In the genomic region with DNA sequence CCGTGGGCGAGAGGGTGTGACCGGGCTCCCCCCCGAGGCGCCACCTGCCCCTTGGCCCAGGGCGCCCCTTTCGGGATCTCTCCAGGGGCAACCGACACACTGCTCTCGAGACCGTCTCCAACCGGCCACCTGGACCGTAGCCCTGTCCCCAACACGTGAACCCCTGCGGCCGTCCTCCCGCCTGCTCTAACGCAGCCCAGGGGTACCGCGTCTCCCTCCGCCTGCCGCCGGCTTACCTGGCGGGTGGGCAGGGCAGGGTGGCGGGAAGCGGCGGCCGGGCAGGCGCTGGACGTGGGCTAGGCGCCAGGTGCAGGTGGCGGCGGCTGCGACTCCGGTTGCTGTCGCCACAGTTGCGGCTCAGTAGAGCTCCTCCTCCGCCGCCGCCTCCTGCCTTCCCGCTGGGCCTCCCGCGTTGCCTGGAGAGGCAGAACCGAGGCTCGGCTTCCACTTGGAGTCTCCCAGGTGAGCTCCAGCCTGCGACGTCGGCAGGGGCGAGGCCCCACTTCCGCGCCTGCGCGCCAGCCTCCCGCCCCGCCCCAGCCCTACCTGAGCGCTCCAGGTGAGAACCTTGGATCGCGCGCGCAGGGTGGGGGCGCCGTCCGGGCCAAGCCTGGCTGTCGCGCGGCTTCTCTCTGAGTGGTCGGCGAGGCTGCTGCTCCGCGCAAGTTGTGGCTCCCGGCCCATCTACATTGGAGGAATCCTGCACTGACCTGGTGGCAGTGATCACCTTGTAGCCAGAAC, we compare ENCODE assay signal across 2 cellular contexts.
TF ChIP-seq lines count a peak whose summit lies in the region.

A gene (minus strand): TSS at position 469 of the 741 bp plus-strand sequence. CDS start 23,547 bp downstream, outside the sequence.

TF ChIP-seq in IMR-90, 13 proteins besides CTCF, POLR2A, EP300 and RAD21:
- no peak for TF ChIP-seq MAZ (IDR thresholded peaks at IDR 0.05; ENCODE audit: borderline replicate concordance, low read depth, low read length)
- TF ChIP-seq RCOR1 (IDR thresholded peaks at IDR 0.05; ENCODE audit: insufficient replicate concordance, low read length), result no peak
- no peak for TF ChIP-seq CHD1 (IDR thresholded peaks at IDR 0.05; ENCODE audit: low read depth, low read length)
- no peak for TF ChIP-seq BHLHE40 (IDR thresholded peaks at IDR 0.05; ENCODE audit: low read depth, low read length)
- no peak for TF ChIP-seq CEBPB (IDR thresholded peaks at IDR 0.05; ENCODE audit: low read depth, low read length)
- no peak for TF ChIP-seq NFE2L2 (IDR thresholded peaks at IDR 0.05; ENCODE audit: low read depth, low read length)
- TF ChIP-seq MAFK (IDR thresholded peaks at IDR 0.05; ENCODE audit: low read depth, low read length), result no peak
- no peak for TF ChIP-seq RFX5 (IDR thresholded peaks at IDR 0.05; ENCODE audit: low read depth, low read length)
- TF ChIP-seq, protein P1, sequence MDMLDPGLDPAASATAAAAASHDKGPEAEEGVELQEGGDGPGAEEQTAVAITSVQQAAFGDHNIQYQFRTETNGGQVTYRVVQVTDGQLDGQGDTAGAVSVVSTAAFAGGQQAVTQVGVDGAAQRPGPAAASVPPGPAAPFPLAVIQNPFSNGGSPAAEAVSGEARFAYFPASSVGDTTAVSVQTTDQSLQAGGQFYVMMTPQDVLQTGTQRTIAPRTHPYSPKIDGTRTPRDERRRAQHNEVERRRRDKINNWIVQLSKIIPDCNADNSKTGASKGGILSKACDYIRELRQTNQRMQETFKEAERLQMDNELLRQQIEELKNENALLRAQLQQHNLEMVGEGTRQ (IDR thresholded peaks at IDR 0.05; ENCODE audit: low read depth, low read length), result no peak
- TF ChIP-seq SMC3 (IDR thresholded peaks at IDR 0.05; ENCODE audit: low read depth, low read length), result no peak
- TF ChIP-seq, protein P2, sequence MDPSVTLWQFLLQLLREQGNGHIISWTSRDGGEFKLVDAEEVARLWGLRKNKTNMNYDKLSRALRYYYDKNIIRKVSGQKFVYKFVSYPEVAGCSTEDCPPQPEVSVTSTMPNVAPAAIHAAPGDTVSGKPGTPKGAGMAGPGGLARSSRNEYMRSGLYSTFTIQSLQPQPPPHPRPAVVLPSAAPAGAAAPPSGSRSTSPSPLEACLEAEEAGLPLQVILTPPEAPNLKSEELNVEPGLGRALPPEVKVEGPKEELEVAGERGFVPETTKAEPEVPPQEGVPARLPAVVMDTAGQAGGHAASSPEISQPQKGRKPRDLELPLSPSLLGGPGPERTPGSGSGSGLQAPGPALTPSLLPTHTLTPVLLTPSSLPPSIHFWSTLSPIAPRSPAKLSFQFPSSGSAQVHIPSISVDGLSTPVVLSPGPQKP (IDR thresholded peaks at IDR 0.05; ENCODE audit: borderline replicate concordance, low read depth, low read length), result no peak
- no peak for TF ChIP-seq FOS (IDR thresholded peaks at IDR 0.05; ENCODE audit: low read depth, low read length)
- TF ChIP-seq MXI1 (IDR thresholded peaks at IDR 0.05; ENCODE audit: borderline replicate concordance, low read depth, low read length), result no peak
TF ChIP-seq in IMR-90: peak in this region for 0.

TF ChIP-seq in HepG2, 621 proteins besides CTCF, POLR2A, EP300 and RAD21:
- TF ChIP-seq DMAP1 (CRISPR knock-in tag; IDR thresholded peaks at IDR 0.05) (no peak), TBX2 (CRISPR knock-in tag; IDR thresholded peaks at IDR 0.05; ENCODE audit: borderline replicate concordance) (peak; percentile 39; the same call in 1 of the 2 replicates), ZSCAN25 (CRISPR knock-in tag; IDR thresholded peaks at IDR 0.05) (peak; percentile 64; the same call in 1 of the 2 replicates), SMAD9 (CRISPR knock-in tag; IDR thresholded peaks at IDR 0.05) (no peak), ZFYVE20 (CRISPR knock-in tag; IDR thresholded peaks at IDR 0.05; ENCODE audit: borderline replicate concordance, low read depth) (0 out of 2 replicates have a peak, but pooled peaks have one; percentile 28), NFKB2 (CRISPR knock-in tag; IDR thresholded peaks at IDR 0.05; ENCODE audit: borderline replicate concordance) (0 out of 2 replicates have a peak, but pooled peaks have one; percentile 36), ZFP82 (CRISPR knock-in tag; IDR thresholded peaks at IDR 0.05; ENCODE audit: borderline replicate concordance) (0 out of 2 replicates have a peak, but pooled peaks have one; percentile 43), ZMYM4 (CRISPR knock-in tag; IDR thresholded peaks at IDR 0.05) (peak; percentile 10; the same call in 1 of the 2 replicates), GABPB1 (CRISPR knock-in tag; IDR thresholded peaks at IDR 0.05) (peak; percentile 39; the same call in 1 of the 2 replicates), ZNF607 (CRISPR knock-in tag; IDR thresholded peaks at IDR 0.05; ENCODE audit: borderline replicate concordance) (0 out of 2 replicates have a peak, but pooled peaks have one; percentile 30), ZNF747 (CRISPR knock-in tag; IDR thresholded peaks at IDR 0.05; ENCODE audit: borderline replicate concordance) (peak; percentile 48; the same call in 1 of the 2 replicates), TCF7 (IDR thresholded peaks at IDR 0.05; ENCODE audit: low read depth) (no peak), EED (CRISPR knock-in tag; IDR thresholded peaks at IDR 0.05) (peak; percentile 87), BRD4 (CRISPR knock-in tag; IDR thresholded peaks at IDR 0.05) (peak; percentile 34; the same call in 1 of the 2 replicates), THAP11 (CRISPR knock-in tag; IDR thresholded peaks at IDR 0.05) (no peak), ZNF274 (CRISPR knock-in tag; IDR thresholded peaks at IDR 0.05) (0 out of 2 replicates have a peak, but pooled peaks have one; percentile 48), SALL2 (CRISPR knock-in tag; IDR thresholded peaks at IDR 0.05) (0 out of 2 replicates have a peak, but pooled peaks have one; percentile 40), ZNF788 (CRISPR knock-in tag; IDR thresholded peaks at IDR 0.05; ENCODE audit: borderline replicate concordance) (0 out of 2 replicates have a peak, but pooled peaks have one; percentile 47), EZH2 (conservative IDR thresholded peaks at IDR 0.05; ENCODE audit: low read depth, low read length) (0 out of 2 replicates have a peak, but pooled peaks have one; percentile 32), HOXA3 (CRISPR knock-in tag; IDR thresholded peaks at IDR 0.05) (0 out of 2 replicates have a peak, but pooled peaks have one; percentile 26), MTF2 (CRISPR knock-in tag; IDR thresholded peaks at IDR 0.05; ENCODE audit: borderline replicate concordance) (peak; percentile 81; the same call in 1 of the 2 replicates), FOXC1 (CRISPR knock-in tag; IDR thresholded peaks at IDR 0.05; ENCODE audit: borderline replicate concordance) (no peak; the same call in 1 of the 2 replicates)
- TF ChIP-seq, protein P3, sequence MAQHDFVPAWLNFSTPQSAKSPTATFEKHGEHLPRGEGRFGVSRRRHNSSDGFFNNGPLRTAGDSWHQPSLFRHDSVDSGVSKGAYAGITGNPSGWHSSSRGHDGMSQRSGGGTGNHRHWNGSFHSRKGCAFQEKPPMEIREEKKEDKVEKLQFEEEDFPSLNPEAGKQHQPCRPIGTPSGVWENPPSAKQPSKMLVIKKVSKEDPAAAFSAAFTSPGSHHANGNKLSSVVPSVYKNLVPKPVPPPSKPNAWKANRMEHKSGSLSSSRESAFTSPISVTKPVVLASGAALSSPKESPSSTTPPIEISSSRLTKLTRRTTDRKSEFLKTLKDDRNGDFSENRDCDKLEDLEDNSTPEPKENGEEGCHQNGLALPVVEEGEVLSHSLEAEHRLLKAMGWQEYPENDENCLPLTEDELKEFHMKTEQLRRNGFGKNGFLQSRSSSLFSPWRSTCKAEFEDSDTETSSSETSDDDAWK (CRISPR knock-in tag; IDR thresholded peaks at IDR 0.05), result no peak
- TF ChIP-seq, protein P4, sequence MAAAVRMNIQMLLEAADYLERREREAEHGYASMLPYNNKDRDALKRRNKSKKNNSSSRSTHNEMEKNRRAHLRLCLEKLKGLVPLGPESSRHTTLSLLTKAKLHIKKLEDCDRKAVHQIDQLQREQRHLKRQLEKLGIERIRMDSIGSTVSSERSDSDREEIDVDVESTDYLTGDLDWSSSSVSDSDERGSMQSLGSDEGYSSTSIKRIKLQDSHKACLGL (CRISPR knock-in tag; IDR thresholded peaks at IDR 0.05), result peak; percentile 49; the same call in 1 of the 2 replicates
- TF ChIP-seq, protein P5, sequence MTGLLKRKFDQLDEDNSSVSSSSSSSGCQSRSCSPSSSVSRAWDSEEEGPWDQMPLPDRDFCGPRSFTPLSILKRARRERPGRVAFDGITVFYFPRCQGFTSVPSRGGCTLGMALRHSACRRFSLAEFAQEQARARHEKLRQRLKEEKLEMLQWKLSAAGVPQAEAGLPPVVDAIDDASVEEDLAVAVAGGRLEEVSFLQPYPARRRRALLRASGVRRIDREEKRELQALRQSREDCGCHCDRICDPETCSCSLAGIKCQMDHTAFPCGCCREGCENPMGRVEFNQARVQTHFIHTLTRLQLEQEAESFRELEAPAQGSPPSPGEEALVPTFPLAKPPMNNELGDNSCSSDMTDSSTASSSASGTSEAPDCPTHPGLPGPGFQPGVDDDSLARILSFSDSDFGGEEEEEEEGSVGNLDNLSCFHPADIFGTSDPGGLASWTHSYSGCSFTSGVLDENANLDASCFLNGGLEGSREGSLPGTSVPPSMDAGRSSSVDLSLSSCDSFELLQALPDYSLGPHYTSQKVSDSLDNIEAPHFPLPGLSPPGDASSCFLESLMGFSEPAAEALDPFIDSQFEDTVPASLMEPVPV (CRISPR knock-in tag; IDR thresholded peaks at IDR 0.05), result peak; percentile 33; the same call in 1 of the 2 replicates
- TF ChIP-seq, protein P6, sequence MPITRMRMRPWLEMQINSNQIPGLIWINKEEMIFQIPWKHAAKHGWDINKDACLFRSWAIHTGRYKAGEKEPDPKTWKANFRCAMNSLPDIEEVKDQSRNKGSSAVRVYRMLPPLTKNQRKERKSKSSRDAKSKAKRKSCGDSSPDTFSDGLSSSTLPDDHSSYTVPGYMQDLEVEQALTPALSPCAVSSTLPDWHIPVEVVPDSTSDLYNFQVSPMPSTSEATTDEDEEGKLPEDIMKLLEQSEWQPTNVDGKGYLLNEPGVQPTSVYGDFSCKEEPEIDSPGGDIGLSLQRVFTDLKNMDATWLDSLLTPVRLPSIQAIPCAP (CRISPR knock-in tag; IDR thresholded peaks at IDR 0.05; ENCODE audit: low read depth), result no peak
- TF ChIP-seq, protein P7, sequence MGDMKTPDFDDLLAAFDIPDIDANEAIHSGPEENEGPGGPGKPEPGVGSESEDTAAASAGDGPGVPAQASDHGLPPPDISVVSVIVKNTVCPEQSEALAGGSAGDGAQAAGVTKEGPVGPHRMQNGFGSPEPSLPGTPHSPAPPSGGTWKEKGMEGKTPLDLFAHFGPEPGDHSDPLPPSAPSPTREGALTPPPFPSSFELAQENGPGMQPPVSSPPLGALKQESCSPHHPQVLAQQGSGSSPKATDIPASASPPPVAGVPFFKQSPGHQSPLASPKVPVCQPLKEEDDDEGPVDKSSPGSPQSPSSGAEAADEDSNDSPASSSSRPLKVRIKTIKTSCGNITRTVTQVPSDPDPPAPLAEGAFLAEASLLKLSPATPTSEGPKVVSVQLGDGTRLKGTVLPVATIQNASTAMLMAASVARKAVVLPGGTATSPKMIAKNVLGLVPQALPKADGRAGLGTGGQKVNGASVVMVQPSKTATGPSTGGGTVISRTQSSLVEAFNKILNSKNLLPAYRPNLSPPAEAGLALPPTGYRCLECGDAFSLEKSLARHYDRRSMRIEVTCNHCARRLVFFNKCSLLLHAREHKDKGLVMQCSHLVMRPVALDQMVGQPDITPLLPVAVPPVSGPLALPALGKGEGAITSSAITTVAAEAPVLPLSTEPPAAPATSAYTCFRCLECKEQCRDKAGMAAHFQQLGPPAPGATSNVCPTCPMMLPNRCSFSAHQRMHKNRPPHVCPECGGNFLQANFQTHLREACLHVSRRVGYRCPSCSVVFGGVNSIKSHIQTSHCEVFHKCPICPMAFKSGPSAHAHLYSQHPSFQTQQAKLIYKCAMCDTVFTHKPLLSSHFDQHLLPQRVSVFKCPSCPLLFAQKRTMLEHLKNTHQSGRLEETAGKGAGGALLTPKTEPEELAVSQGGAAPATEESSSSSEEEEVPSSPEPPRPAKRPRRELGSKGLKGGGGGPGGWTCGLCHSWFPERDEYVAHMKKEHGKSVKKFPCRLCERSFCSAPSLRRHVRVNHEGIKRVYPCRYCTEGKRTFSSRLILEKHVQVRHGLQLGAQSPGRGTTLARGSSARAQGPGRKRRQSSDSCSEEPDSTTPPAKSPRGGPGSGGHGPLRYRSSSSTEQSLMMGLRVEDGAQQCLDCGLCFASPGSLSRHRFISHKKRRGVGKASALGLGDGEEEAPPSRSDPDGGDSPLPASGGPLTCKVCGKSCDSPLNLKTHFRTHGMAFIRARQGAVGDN (CRISPR knock-in tag; IDR thresholded peaks at IDR 0.05), result peak; percentile 50
- TF ChIP-seq, protein P8, sequence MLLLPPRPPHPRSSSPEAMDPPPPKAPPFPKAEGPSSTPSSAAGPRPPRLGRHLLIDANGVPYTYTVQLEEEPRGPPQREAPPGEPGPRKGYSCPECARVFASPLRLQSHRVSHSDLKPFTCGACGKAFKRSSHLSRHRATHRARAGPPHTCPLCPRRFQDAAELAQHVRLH (CRISPR knock-in tag; IDR thresholded peaks at IDR 0.05; ENCODE audit: borderline replicate concordance, low read depth), result no peak
- TF ChIP-seq, protein P9, sequence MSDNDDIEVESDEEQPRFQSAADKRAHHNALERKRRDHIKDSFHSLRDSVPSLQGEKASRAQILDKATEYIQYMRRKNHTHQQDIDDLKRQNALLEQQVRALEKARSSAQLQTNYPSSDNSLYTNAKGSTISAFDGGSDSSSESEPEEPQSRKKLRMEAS (IDR thresholded peaks at IDR 0.05), result peak; percentile 16; the same call in 1 of the 2 replicates
TF ChIP-seq in HepG2: peak in this region for 21.
